ENCODE assay signal across 1 cellular context in the genomic region with DNA sequence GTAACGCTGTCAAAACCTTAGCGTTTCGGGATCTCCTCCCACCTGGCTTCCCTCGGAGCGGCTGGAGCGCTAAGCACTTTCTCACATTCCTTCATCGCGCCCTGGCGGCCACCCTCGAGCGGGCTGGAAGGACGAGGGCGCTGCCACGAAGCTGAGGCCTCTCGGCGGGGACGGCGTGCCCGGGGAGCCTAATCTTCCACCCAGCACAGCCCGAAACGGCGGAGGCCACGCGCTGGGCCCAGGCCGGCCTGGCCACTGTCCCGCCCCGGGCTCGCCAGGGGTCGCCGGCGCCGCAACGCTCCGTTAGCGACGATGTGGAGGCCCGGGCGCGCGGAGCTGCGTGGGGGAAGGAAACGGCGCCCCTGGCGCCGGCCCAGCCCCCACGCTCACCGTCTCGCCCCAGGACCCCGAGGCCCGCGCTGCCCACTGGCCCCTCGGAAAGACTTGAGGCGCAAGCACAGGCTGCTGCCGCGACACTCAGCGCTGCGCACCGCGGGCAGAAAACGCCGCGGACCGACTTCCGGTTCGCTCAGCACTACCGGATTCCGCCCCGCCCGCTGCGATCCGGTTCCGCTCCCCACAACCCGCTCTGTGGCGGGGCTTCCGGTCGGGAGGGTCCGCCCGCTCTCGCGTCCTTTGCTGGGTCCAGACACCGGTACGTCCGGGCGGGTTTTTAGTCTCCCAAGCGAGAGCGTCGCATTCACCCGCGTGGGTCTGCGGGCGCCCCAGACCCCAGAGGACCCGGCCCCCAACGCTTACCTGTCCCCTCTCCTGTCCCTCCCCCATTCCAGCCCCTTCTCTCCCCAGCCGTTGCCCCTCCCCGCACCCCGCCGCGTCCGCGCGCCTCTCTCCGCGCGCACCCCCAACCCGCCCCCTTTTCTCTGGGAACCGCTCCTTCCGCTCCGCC.
A peak's percentile ranks its signal among the peaks of the same experiment; 100 is the strongest.
TF ChIP-seq lines count a peak whose summit lies in the region.

A gene with protein sequence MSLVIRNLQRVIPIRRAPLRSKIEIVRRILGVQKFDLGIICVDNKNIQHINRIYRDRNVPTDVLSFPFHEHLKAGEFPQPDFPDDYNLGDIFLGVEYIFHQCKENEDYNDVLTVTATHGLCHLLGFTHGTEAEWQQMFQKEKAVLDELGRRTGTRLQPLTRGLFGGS (plus strand): TSS at position 582 of the 907 bp plus-strand sequence. CDS start 572 bp downstream, outside the sequence.

TF ChIP-seq in K562, 482 proteins besides CTCF, POLR2A, EP300 and RAD21 (continued from another document and continues in another):
- TF ChIP-seq, protein P1, sequence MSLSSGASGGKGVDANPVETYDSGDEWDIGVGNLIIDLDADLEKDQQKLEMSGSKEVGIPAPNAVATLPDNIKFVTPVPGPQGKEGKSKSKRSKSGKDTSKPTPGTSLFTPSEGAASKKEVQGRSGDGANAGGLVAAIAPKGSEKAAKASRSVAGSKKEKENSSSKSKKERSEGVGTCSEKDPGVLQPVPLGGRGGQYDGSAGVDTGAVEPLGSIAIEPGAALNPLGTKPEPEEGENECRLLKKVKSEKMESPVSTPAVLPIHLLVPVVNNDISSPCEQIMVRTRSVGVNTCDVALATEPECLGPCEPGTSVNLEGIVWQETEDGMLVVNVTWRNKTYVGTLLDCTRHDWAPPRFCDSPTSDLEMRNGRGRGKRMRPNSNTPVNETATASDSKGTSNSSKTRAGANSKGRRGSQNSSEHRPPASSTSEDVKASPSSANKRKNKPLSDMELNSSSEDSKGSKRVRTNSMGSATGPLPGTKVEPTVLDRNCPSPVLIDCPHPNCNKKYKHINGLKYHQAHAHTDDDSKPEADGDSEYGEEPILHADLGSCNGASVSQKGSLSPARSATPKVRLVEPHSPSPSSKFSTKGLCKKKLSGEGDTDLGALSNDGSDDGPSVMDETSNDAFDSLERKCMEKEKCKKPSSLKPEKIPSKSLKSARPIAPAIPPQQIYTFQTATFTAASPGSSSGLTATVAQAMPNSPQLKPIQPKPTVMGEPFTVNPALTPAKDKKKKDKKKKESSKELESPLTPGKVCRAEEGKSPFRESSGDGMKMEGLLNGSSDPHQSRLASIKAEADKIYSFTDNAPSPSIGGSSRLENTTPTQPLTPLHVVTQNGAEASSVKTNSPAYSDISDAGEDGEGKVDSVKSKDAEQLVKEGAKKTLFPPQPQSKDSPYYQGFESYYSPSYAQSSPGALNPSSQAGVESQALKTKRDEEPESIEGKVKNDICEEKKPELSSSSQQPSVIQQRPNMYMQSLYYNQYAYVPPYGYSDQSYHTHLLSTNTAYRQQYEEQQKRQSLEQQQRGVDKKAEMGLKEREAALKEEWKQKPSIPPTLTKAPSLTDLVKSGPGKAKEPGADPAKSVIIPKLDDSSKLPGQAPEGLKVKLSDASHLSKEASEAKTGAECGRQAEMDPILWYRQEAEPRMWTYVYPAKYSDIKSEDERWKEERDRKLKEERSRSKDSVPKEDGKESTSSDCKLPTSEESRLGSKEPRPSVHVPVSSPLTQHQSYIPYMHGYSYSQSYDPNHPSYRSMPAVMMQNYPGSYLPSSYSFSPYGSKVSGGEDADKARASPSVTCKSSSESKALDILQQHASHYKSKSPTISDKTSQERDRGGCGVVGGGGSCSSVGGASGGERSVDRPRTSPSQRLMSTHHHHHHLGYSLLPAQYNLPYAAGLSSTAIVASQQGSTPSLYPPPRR (CRISPR knock-in tag; IDR thresholded peaks at IDR 0.05; ENCODE audit: borderline replicate concordance), result peak; percentile 96
- TF ChIP-seq PML (IDR thresholded peaks at IDR 0.05; ENCODE audit: low read length), result peak; percentile 65
- TF ChIP-seq SETDB1 (IDR thresholded peaks at IDR 0.05; ENCODE audit: low read length), result no peak
- no peak for TF ChIP-seq BCL6 (CRISPR knock-in tag; IDR thresholded peaks at IDR 0.05)
- TF ChIP-seq, protein P2, sequence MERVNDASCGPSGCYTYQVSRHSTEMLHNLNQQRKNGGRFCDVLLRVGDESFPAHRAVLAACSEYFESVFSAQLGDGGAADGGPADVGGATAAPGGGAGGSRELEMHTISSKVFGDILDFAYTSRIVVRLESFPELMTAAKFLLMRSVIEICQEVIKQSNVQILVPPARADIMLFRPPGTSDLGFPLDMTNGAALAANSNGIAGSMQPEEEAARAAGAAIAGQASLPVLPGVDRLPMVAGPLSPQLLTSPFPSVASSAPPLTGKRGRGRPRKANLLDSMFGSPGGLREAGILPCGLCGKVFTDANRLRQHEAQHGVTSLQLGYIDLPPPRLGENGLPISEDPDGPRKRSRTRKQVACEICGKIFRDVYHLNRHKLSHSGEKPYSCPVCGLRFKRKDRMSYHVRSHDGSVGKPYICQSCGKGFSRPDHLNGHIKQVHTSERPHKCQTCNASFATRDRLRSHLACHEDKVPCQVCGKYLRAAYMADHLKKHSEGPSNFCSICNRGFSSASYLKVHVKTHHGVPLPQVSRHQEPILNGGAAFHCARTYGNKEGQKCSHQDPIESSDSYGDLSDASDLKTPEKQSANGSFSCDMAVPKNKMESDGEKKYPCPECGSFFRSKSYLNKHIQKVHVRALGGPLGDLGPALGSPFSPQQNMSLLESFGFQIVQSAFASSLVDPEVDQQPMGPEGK (CRISPR knock-in tag; IDR thresholded peaks at IDR 0.05; ENCODE audit: borderline replicate concordance), result no peak
- peak; percentile 91; the same call in 1 of the 2 replicates for TF ChIP-seq ZNF830 (CRISPR knock-in tag; IDR thresholded peaks at IDR 0.05)
- peak; percentile 99 for TF ChIP-seq GABPB1 (CRISPR knock-in tag; IDR thresholded peaks at IDR 0.05)
- TF ChIP-seq ZNF431 (CRISPR knock-in tag; IDR thresholded peaks at IDR 0.05), result peak; percentile 78
- TF ChIP-seq ELF4 (CRISPR knock-in tag; IDR thresholded peaks at IDR 0.05), result peak; percentile 78
- TF ChIP-seq RBM15 (IDR thresholded peaks at IDR 0.05; ENCODE audit: insufficient read depth, low read length), result no peak; the same call in 1 of the 2 replicates
- TF ChIP-seq ARID2 (IDR thresholded peaks at IDR 0.05), result no peak
- peak; percentile 75; the same call in 1 of the 2 replicates for TF ChIP-seq MBD2 (IDR thresholded peaks at IDR 0.05; ENCODE audit: borderline replicate concordance, low read depth)
- TF ChIP-seq, protein P3, sequence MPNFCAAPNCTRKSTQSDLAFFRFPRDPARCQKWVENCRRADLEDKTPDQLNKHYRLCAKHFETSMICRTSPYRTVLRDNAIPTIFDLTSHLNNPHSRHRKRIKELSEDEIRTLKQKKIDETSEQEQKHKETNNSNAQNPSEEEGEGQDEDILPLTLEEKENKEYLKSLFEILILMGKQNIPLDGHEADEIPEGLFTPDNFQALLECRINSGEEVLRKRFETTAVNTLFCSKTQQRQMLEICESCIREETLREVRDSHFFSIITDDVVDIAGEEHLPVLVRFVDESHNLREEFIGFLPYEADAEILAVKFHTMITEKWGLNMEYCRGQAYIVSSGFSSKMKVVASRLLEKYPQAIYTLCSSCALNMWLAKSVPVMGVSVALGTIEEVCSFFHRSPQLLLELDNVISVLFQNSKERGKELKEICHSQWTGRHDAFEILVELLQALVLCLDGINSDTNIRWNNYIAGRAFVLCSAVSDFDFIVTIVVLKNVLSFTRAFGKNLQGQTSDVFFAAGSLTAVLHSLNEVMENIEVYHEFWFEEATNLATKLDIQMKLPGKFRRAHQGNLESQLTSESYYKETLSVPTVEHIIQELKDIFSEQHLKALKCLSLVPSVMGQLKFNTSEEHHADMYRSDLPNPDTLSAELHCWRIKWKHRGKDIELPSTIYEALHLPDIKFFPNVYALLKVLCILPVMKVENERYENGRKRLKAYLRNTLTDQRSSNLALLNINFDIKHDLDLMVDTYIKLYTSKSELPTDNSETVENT (CRISPR knock-in tag; IDR thresholded peaks at IDR 0.05), result no peak
- TF ChIP-seq, protein P4, sequence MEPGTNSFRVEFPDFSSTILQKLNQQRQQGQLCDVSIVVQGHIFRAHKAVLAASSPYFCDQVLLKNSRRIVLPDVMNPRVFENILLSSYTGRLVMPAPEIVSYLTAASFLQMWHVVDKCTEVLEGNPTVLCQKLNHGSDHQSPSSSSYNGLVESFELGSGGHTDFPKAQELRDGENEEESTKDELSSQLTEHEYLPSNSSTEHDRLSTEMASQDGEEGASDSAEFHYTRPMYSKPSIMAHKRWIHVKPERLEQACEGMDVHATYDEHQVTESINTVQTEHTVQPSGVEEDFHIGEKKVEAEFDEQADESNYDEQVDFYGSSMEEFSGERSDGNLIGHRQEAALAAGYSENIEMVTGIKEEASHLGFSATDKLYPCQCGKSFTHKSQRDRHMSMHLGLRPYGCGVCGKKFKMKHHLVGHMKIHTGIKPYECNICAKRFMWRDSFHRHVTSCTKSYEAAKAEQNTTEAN (CRISPR knock-in tag; IDR thresholded peaks at IDR 0.05), result no peak
- peak; percentile 80; the same call in 1 of the 2 replicates for TF ChIP-seq HDAC8 (tag; IDR thresholded peaks at IDR 0.05)
- TF ChIP-seq, protein P5, sequence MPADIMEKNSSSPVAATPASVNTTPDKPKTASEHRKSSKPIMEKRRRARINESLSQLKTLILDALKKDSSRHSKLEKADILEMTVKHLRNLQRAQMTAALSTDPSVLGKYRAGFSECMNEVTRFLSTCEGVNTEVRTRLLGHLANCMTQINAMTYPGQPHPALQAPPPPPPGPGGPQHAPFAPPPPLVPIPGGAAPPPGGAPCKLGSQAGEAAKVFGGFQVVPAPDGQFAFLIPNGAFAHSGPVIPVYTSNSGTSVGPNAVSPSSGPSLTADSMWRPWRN (IDR thresholded peaks at IDR 0.05; ENCODE audit: low read depth), result no peak
- TF ChIP-seq KDM2B (CRISPR knock-in tag; IDR thresholded peaks at IDR 0.05), result 0 out of 2 replicates have a peak, but pooled peaks have one; percentile 68
- no peak for TF ChIP-seq RFX5 (IDR thresholded peaks at IDR 0.05; ENCODE audit: low read depth, low read length)
- peak; percentile 76 for TF ChIP-seq ZSCAN29 (IDR thresholded peaks at IDR 0.05)
- no peak for TF ChIP-seq HMG20A (CRISPR knock-in tag; conservative IDR thresholded peaks at IDR 0.05)
- no peak for TF ChIP-seq HIVEP1 (CRISPR knock-in tag; IDR thresholded peaks at IDR 0.05)
- TF ChIP-seq, protein P6, sequence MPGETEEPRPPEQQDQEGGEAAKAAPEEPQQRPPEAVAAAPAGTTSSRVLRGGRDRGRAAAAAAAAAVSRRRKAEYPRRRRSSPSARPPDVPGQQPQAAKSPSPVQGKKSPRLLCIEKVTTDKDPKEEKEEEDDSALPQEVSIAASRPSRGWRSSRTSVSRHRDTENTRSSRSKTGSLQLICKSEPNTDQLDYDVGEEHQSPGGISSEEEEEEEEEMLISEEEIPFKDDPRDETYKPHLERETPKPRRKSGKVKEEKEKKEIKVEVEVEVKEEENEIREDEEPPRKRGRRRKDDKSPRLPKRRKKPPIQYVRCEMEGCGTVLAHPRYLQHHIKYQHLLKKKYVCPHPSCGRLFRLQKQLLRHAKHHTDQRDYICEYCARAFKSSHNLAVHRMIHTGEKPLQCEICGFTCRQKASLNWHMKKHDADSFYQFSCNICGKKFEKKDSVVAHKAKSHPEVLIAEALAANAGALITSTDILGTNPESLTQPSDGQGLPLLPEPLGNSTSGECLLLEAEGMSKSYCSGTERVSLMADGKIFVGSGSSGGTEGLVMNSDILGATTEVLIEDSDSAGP (CRISPR knock-in tag; IDR thresholded peaks at IDR 0.05), result no peak; the same call in 1 of the 2 replicates
- TF ChIP-seq, protein P7, sequence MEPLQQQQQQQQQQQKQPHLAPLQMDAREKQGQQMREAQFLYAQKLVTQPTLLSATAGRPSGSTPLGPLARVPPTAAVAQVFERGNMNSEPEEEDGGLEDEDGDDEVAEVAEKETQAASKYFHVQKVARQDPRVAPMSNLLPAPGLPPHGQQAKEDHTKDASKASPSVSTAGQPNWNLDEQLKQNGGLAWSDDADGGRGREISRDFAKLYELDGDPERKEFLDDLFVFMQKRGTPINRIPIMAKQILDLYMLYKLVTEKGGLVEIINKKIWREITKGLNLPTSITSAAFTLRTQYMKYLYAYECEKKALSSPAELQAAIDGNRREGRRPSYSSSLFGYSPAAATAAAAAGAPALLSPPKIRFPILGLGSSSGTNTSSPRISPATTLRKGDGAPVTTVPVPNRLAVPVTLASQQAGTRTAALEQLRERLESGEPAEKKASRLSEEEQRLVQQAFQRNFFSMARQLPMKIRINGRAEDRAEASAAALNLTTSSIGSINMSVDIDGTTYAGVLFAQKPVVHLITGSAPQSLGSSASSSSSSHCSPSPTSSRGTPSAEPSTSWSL (CRISPR knock-in tag; IDR thresholded peaks at IDR 0.05; ENCODE audit: borderline replicate concordance), result 0 out of 2 replicates have a peak, but pooled peaks have one; percentile 47
- TF ChIP-seq, protein P8, sequence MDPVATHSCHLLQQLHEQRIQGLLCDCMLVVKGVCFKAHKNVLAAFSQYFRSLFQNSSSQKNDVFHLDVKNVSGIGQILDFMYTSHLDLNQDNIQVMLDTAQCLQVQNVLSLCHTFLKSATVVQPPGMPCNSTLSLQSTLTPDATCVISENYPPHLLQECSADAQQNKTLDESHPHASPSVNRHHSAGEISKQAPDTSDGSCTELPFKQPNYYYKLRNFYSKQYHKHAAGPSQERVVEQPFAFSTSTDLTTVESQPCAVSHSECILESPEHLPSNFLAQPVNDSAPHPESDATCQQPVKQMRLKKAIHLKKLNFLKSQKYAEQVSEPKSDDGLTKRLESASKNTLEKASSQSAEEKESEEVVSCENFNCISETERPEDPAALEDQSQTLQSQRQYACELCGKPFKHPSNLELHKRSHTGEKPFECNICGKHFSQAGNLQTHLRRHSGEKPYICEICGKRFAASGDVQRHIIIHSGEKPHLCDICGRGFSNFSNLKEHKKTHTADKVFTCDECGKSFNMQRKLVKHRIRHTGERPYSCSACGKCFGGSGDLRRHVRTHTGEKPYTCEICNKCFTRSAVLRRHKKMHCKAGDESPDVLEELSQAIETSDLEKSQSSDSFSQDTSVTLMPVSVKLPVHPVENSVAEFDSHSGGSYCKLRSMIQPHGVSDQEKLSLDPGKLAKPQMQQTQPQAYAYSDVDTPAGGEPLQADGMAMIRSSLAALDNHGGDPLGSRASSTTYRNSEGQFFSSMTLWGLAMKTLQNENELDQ (CRISPR knock-in tag; IDR thresholded peaks at IDR 0.05; ENCODE audit: borderline replicate concordance), result peak; percentile 72; the same call in 1 of the 2 replicates
- no peak for TF ChIP-seq CBX8 (IDR thresholded peaks at IDR 0.05; ENCODE audit: borderline replicate concordance, extremely low read depth, low read depth, low read length, poor library complexity, severe bottlenecking)
- TF ChIP-seq KDM5B (IDR thresholded peaks at IDR 0.05; ENCODE audit: insufficient replicate concordance, low read depth, low read length), result peak; percentile 91
